Comparison of ENCODE assay signal across 17 cellular contexts in the genomic region with DNA sequence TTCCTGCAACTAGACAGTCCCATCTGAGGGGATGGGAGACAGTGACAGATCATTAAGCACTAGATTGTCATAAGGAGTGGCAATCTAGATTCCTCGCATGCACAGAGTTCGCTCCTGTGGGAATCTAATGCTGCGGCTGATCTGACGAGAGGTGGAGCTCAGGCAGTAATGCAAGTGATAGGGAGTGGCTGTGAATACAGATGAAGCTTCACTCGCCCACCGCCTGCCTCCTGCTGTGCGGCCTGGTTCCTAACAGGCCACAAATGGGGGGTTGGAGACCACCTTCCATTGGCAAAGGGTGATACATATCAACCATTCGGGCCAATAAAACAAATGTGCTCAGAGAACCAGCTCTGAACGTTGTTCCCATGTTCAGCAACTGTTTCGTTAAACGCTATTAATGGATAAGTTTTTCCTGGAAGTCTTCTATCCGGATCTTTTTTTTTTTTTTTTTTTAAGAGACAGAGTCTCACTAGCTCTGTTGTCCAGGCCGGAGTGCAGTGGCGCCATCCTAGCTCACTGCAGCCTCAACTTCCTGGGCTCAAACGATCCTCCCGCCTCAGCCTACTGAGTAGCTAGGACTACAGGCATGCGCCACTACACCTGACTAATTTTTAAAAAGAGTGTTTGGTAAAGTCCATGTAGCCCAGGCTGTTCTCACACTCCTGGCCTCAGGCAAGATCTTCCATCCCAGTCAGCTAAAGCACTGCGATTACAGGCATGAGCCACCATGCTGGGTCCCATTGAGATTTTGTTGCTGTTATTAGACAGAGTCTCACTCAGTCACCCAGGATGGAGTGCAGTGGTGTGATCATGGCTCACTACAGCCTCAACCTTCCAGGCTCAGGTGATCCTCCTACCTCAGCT. TPM values are rescaled to one million over a fixed set of nuclear protein-coding genes. Genes with fewer than 3 reads are reported as not detected.
"Had no signal": no experiment of that assay in that cellular context is flagged by ENCODE, and none has a peak within 500 bp of the region (broad histone marks: within the 10 kb centered on the region; RNA-seq: fewer than 3 reads in every experiment).

No MANE protein-coding gene starts in this region.

- H3K9me3 ChIP-seq: breast epithelium, gastrocnemius medialis, neutrophil, uterus had no signal

- ATAC-seq: gastrocnemius medialis; left lobe of liver; naive thymus-derived CD4-positive, alpha-beta T cell; right cardiac atrium had no signal

- H3K27me3 ChIP-seq: breast epithelium, gastrocnemius medialis, neutrophil, uterus had no signal

- H3K4me2 ChIP-seq: smooth muscle cell had no signal

- H3K27ac ChIP-seq: breast epithelium, gastrocnemius medialis, neutrophil, uterus had no signal

- H3K4me3 ChIP-seq: breast epithelium, gastrocnemius medialis, smooth muscle cell, uterus had no signal

- H3K36me3 ChIP-seq: breast epithelium, gastrocnemius medialis, uterus had no signal

- DNase-seq: activated CD4-positive, alpha-beta T cell treated with anti-CD3 and anti-CD28 coated beads, Interleukin-2, amount 50 U/mL, for 1 hour; activated CD4-positive, CD25-positive, alpha-beta regulatory T cell; activated CD8-positive, alpha-beta memory T cell treated with anti-CD3 and anti-CD28 coated beads for 24 hours; activated naive CD4-positive, alpha-beta T cell; aorta; dermis blood vessel endothelial cell; gastrocnemius medialis; naive thymus-derived CD4-positive, alpha-beta T cell; posterior cingulate gyrus; right cardiac atrium; SW 1271; uterus had no signal

- H3K4me1 ChIP-seq: breast epithelium, uterus had no signal

RNA-seq across cellular contexts. Expression of gene RHD, which starts 16.4 kb away (rescaled TPM):
- total RNA-seq: aorta, breast epithelium, epithelial cell of proximal tubule, smooth muscle cell had no signal
